Comparison of ENCODE assay signal across 8 cellular contexts in genomic region chr12:105357162-105357691, GRCh38.
DNase-seq lines count a peak whose midpoint lies in the region; ATAC-seq and TF ChIP-seq lines count a peak whose summit lies in the region.

No MANE protein-coding gene starts in this region.

- no peaks in the 10 kb centered on the region for H3K9me3 Mint-ChIP-seq in stimulated activated memory B cell treated with anti-CD40 and anti-IgM and Interleukin-4, amounts not matched to agents 10 μg/mL and 1 μg/mL and 100 μg/mL, for 72 hours

- H3K36me3 ChIP-seq in SU-DHL-6 (ENCODE audit: low read length): no peaks in the 10 kb centered on the region

- H3K27ac ChIP-seq in SU-DHL-6 (ENCODE audit: low read depth, low read length): peak overlapping the region; percentile 86

- H3K9me2 ChIP-seq in SU-DHL-6 (replicated peaks; ENCODE audit: insufficient read depth, low read length): no peaks in the 10 kb centered on the region

- no peaks in the 10 kb centered on the region for H4K20me1 ChIP-seq in SU-DHL-6 (ENCODE audit: low read depth, low read length)

- H3K4me3 ChIP-seq in SU-DHL-6 (ENCODE audit: insufficient read depth, low read length, poor library complexity, severe bottlenecking): peak overlapping the region; percentile 29

- no peak for TF ChIP-seq CTCF in SU-DHL-6 (IDR thresholded peaks at IDR 0.05; ENCODE audit: insufficient read depth, low read length, poor library complexity, severe bottlenecking)

- no peaks in the 10 kb centered on the region for H3K27me3 ChIP-seq in SU-DHL-6 (ENCODE audit: low read length)

- no peaks in the 10 kb centered on the region for H3K27me3 Mint-ChIP-seq in stimulated activated memory B cell treated with anti-CD40 and anti-IgM and Interleukin-4, amounts not matched to agents 10 μg/mL and 1 μg/mL and 100 μg/mL, for 72 hours

- ATAC-seq in activated CD4-positive, CD25-positive, alpha-beta regulatory T cell treated with anti-CD3 and anti-CD28 coated beads, Interleukin-2, amount 50 U/mL, for 24 hours: peak; percentile 89 to 92
- peak; percentile 76 for ATAC-seq in HG02885 (IDR thresholded peaks at IDR 0.05; ENCODE audit: poor library complexity, unreplicated experiment)
- ATAC-seq in stimulated activated memory B cell treated with anti-CD40 and anti-IgM and Interleukin-4, amounts not matched to agents 10 μg/mL and 1 μg/mL and 100 μg/mL, for 72 hours: peak; percentile 74

- H3F3A ChIP-seq in SU-DHL-6 (ENCODE audit: insufficient read depth): peaks cover 31% of the 10 kb centered on the region

- peak overlapping the region; percentile 75 for H3K4me2 ChIP-seq in SU-DHL-6 (ENCODE audit: low read depth, low read length, poor library complexity, severe bottlenecking)

- no peak overlapping the region for H2AFZ ChIP-seq in SU-DHL-6 (ENCODE audit: low read depth, low read length, severe bottlenecking)

- no peaks in the 10 kb centered on the region for H3K9me3 ChIP-seq in SU-DHL-6 (ENCODE audit: insufficient read depth, low read length)

- H3K27ac Mint-ChIP-seq in stimulated activated memory B cell treated with anti-CD40 and anti-IgM and Interleukin-4, amounts not matched to agents 10 μg/mL and 1 μg/mL and 100 μg/mL, for 72 hours: peak overlapping the region; percentile 84

- peak overlapping the region; percentile 66 for H3K4me3 Mint-ChIP-seq in stimulated activated memory B cell treated with anti-CD40 and anti-IgM and Interleukin-4, amounts not matched to agents 10 μg/mL and 1 μg/mL and 100 μg/mL, for 72 hours

- peaks cover 7% of the 10 kb centered on the region for H3K36me3 Mint-ChIP-seq in stimulated activated memory B cell treated with anti-CD40 and anti-IgM and Interleukin-4, amounts not matched to agents 10 μg/mL and 1 μg/mL and 100 μg/mL, for 72 hours

- H3K9ac ChIP-seq in SU-DHL-6 (ENCODE audit: low read length): peak overlapping the region; percentile 40

- peaks cover 82% of the 10 kb centered on the region for H3K79me2 ChIP-seq in SU-DHL-6 (ENCODE audit: insufficient read depth, low read length)

- H3K4me1 Mint-ChIP-seq in stimulated activated memory B cell treated with anti-CD40 and anti-IgM and Interleukin-4, amounts not matched to agents 10 μg/mL and 1 μg/mL and 100 μg/mL, for 72 hours: peaks cover 56% of the 10 kb centered on the region

- DNase-seq in activated CD4-positive, CD25-positive, alpha-beta regulatory T cell (lab: John Stamatoyannopoulos, UW): no peak
- no peak for DNase-seq in GOT3 (lab: John Stamatoyannopoulos, UW)
- no peak for DNase-seq in anterior cingulate cortex (lab: John Stamatoyannopoulos, UW)
- DNase-seq in cerebellar cortex (ENCODE audit: low spot score): no peak
